Comparison of ENCODE assay signal across 8 cellular contexts in genomic region chr17:28902819-28903545, GRCh38. TPM values are rescaled to one million over a fixed set of nuclear protein-coding genes. Genes with fewer than 3 reads are reported as not detected.
DNase-seq lines count a peak whose midpoint lies in the region; ATAC-seq and TF ChIP-seq lines count a peak whose summit lies in the region.

Gene DHRS13, minus strand, starts transcription at chr17:28903079. Its CDS starts 135 bp downstream, at chr17:28902944.

- CTCF ChIA-PET in Caco-2 (lab: Charles Lee) = interaction anchor here (0.6 to 2.2 kb wide), 6 partner anchors 10 to 176 kb away, joined by 3 to 19 read pairs (median 4); partner anchors contain the start of genes PHF12 and TLCD1

- BruUV-seq in Caco-2 (replicated peaks; lab: Mats Ljungman, UMichigan) = no TSS peak

- 5 to 8% methylated on average over 17 to 55 of the region's 55 CpGs for WGBS in endodermal cell (ENCODE audit: insufficient coverage in 1 of 2, insufficient read length in 1 of 2), 2 experiments
- 3% methylated on average over 52 of the region's 55 CpGs for WGBS in mesodermal cell (ENCODE audit: insufficient coverage in 2 of 2), 2 experiments

- H3K4me3 ChIP-seq in Caco-2 (ENCODE audit: low read depth, low read length) (peak within 1 kb of the TSS; percentile 72), HUES48 (ENCODE audit: low read depth, low read length) (peak within 1 kb of the TSS; percentile 81), endodermal cell (ENCODE audit: low read length) (peak within 1 kb of the TSS; percentile 93), mesodermal cell (ENCODE audit: extremely low read depth, insufficient read depth, low read length, poor library complexity, severe bottlenecking) (peak within 1 kb of the TSS; percentile 78)

- no peaks in the 10 kb centered on the region for H3K27me3 ChIP-seq in Caco-2 (replicated peaks; ENCODE audit: control insufficient read depth, insufficient read depth, low read length)
- no peaks in the 10 kb centered on the region for H3K27me3 ChIP-seq in HUES48 (ENCODE audit: control insufficient read depth, insufficient read depth, low read length)
- H3K27me3 ChIP-seq in endodermal cell (ENCODE audit: control insufficient read depth, insufficient read depth, low read length, poor library complexity, severe bottlenecking) = no peaks in the 10 kb centered on the region

- TF ChIP-seq CTCF in Caco-2 (IDR thresholded peaks at IDR 0.05; ENCODE audit: insufficient read depth in 1 of 2, low read depth in 1 of 2, low read length in 1 of 2, severe bottlenecking in 1 of 2, unreplicated experiment in 1 of 2) = peak; percentile 97 to 98
- peak; percentile 99 for TF ChIP-seq CTCF in endodermal cell (conservative IDR thresholded peaks at IDR 0.05)

- H3K27ac Mint-ChIP-seq in Caco-2 (ENCODE audit: unreplicated experiment) (peak within 1 kb of the TSS; percentile 76), endodermal cell (peak within 1 kb of the TSS; percentile 67)

- H3K9me3 Mint-ChIP-seq in Caco-2 (ENCODE audit: unreplicated experiment) (no peaks in the 10 kb centered on the region), endodermal cell (no peaks in the 10 kb centered on the region)

- H3K4me1 ChIP-seq in Caco-2 = peaks cover 11% of the 10 kb centered on the region
- peaks cover 11% of the 10 kb centered on the region for H3K4me1 ChIP-seq in HUES48 (ENCODE audit: control insufficient read depth, insufficient read depth, low read length)
- H3K4me1 ChIP-seq in endodermal cell (ENCODE audit: control insufficient read depth, insufficient read depth, low read length) = no peaks in the 10 kb centered on the region
- H3K4me1 ChIP-seq in mesodermal cell (ENCODE audit: control insufficient read depth, insufficient read depth, low read length, poor library complexity, severe bottlenecking) = peaks cover 10% of the 10 kb centered on the region

- POLR2A ChIA-PET in Caco-2 (lab: Charles Lee) = interaction anchor here (0.8 to 0.9 kb wide), 2 partner anchors 49 to 175 kb away, joined by 3 read pairs; no protein-coding TSS in a partner anchor

- H3K36me3 ChIP-seq in Caco-2 (ENCODE audit: control insufficient read depth, insufficient read depth, low read length) (peaks cover 2% of the 10 kb centered on the region), HUES48 (ENCODE audit: control insufficient read depth, insufficient read depth, low read length) (peaks cover 42% of the 10 kb centered on the region), endodermal cell (ENCODE audit: control insufficient read depth, insufficient read depth, low read length) (peaks cover 43% of the 10 kb centered on the region), mesodermal cell (ENCODE audit: control insufficient read depth, insufficient read depth, low read length) (peaks cover 44% of the 10 kb centered on the region)

- peaks cover 51% of the 10 kb centered on the region for H3K36me3 Mint-ChIP-seq in Caco-2 (ENCODE audit: insufficient read depth, unreplicated experiment)
- peaks cover 36% of the 10 kb centered on the region for H3K36me3 Mint-ChIP-seq in endodermal cell (ENCODE audit: low read depth)

- H3K4me1 Mint-ChIP-seq in Caco-2 (ENCODE audit: low read depth, unreplicated experiment) = peaks cover 24% of the 10 kb centered on the region
- H3K4me1 Mint-ChIP-seq in endodermal cell = peaks cover 7% of the 10 kb centered on the region

- H3K9me3 ChIP-seq in Caco-2 = no peaks in the 10 kb centered on the region
- H3K9me3 ChIP-seq in HUES48 (ENCODE audit: control insufficient read depth, insufficient read depth, low read length) = no peaks in the 10 kb centered on the region
- H3K9me3 ChIP-seq in endodermal cell (ENCODE audit: control insufficient read depth, low read length) = no peaks in the 10 kb centered on the region
- no peaks in the 10 kb centered on the region for H3K9me3 ChIP-seq in mesodermal cell (ENCODE audit: control insufficient read depth, low read length)

- H3K4me3 Mint-ChIP-seq in Caco-2 (ENCODE audit: unreplicated experiment) (peak within 1 kb of the TSS; percentile 81), endodermal cell (peak within 1 kb of the TSS; percentile 67)

- H3K27me3 Mint-ChIP-seq in Caco-2 (ENCODE audit: insufficient read depth, unreplicated experiment) (no peaks in the 10 kb centered on the region), endodermal cell (ENCODE audit: insufficient read depth) (no peaks in the 10 kb centered on the region)

- DNase-seq in Caco-2 (peak; percentile 95 to 99), NOMO-1 treated with dmso at 0.1 percent for 144 hours (lab: John Stamatoyannopoulos, UW; ENCODE audit: unreplicated experiment) (peak; percentile 94), endodermal cell (peak; percentile 99)
- DNase-seq in activated CD8-positive, alpha-beta memory T cell treated with anti-CD3 and anti-CD28 coated beads, Interleukin-2, amount 50 U/mL, for 24 hours (ENCODE audit: extremely low read depth) = peak; percentile 58
- peak; percentile 91 for DNase-seq in stimulated activated CD8-positive, alpha-beta memory T cell treated with anti-CD3 and anti-CD28 coated beads, Interleukin-15, amount 100 ng/mL, for 48 hours (ENCODE audit: low read depth in 2 of 2)

- H3K9ac ChIP-seq in HUES48 (ENCODE audit: low read depth, low read length) (peak within 1 kb of the TSS; percentile 68), endodermal cell (ENCODE audit: extremely low read depth, low read length, poor library complexity, severe bottlenecking) (peak within 1 kb of the TSS; percentile 64)

- peak; percentile 84 for ATAC-seq in GM21390 (IDR thresholded peaks at IDR 0.05; ENCODE audit: unreplicated experiment)

- intact Hi-C loops in Caco-2 (cut with micrococcal nuclease; ENCODE audit: unreplicated experiment) = loop anchor here (2.0 kb wide), 1 partner anchor 46 kb away; no protein-coding TSS in a partner anchor

- H3K27ac ChIP-seq in HUES48 (ENCODE audit: low read depth, low read length) = peak within 1 kb of the TSS; percentile 83
- H3K27ac ChIP-seq in endodermal cell (ENCODE audit: low read depth, low read length) = peak within 1 kb of the TSS; percentile 73
- peak within 1 kb of the TSS; percentile 85 for H3K27ac ChIP-seq in mesodermal cell (ENCODE audit: low read depth, low read length, severe bottlenecking)

RNA-seq across cellular contexts. Expression of gene DHRS13, which starts in this region (rescaled TPM):
- 32.8 and 38.0 TPM in 2 replicates for total RNA-seq in Caco-2 (2022)
- 10 to 100 TPM; 19.1 to 24.8 TPM for total RNA-seq in endodermal cell
- 17.5 TPM for polyA plus RNA-seq in endodermal cell (2013, experiment 1 of 2)
- 14.9 TPM for polyA plus RNA-seq in endodermal cell (2013, experiment 2 of 2)
- polyA plus RNA-seq in mesodermal cell (2013, experiment 1 of 2) = 11.0 TPM
- polyA plus RNA-seq in mesodermal cell (2013, experiment 2 of 2) = 8.4 TPM

Comparison
In these comparisons a context has a peak if more than half of its experiments do, and no peak if none do; other contexts are left out.
1. Peak in every context shown above with its lines: DNase-seq, ATAC-seq, H3K4me3 ChIP-seq and H3K27ac ChIP-seq.